ENCODE assay signal across 1 cellular context in genomic region chr5:140882591-140882899, GRCh38.
TF ChIP-seq lines count a peak whose summit lies in the region.

No MANE protein-coding gene starts in this region.

TF ChIP-seq in K562, 482 proteins besides CTCF, POLR2A, EP300 and RAD21:
- TF ChIP-seq ETV1 (tag; conservative IDR thresholded peaks at IDR 0.05; ENCODE audit: low read depth) (0 out of 2 replicates have a peak, but pooled peaks have one; percentile 26), BCOR (IDR thresholded peaks at IDR 0.05) (no peak)
TF ChIP-seq in K562: peak in this region for 1.
